ENCODE assay signal across 11 cellular contexts in genomic region chr17:4327638-4328037, GRCh38. TPM values are rescaled to one million over a fixed set of nuclear protein-coding genes. Genes with fewer than 3 reads are reported as not detected.
DNase-seq lines count a peak whose midpoint lies in the region; ATAC-seq and TF ChIP-seq lines count a peak whose summit lies in the region.
"Had no signal": no experiment of that assay in that cellular context is flagged by ENCODE, and none has a peak within 500 bp of the region (broad histone marks: within the 10 kb centered on the region; RNA-seq: fewer than 3 reads in every experiment).

No MANE protein-coding gene starts in this region.

- H3K27ac Mint-ChIP-seq in stimulated activated naive B cell treated with anti-CD40 and anti-IgM and Interleukin-4, amounts not matched to agents 10 μg/mL and 1 μg/mL and 100 μg/mL, for 72 hours = peak overlapping the region; percentile 32
- H3K27ac Mint-ChIP-seq: T-helper 1 cell treated with Interleukin-12 subunit alpha and Interleukin-12 subunit beta and Interleukin-4 antibody, amounts not matched to agents 30 μg/mL and 1 μg/mL, for 36 hours had no signal

- H3K36me3 Mint-ChIP-seq in stimulated activated naive B cell treated with anti-CD40 and anti-IgM and Interleukin-4, amounts not matched to agents 10 μg/mL and 1 μg/mL and 100 μg/mL, for 72 hours = peaks cover 30 to 36% of the 10 kb centered on the region in 2 donors

- no peak overlapping the region for H3K4me3 Mint-ChIP-seq in stimulated activated naive B cell treated with anti-CD40 and anti-IgM and Interleukin-4, amounts not matched to agents 10 μg/mL and 1 μg/mL and 100 μg/mL, for 72 hours
- H3K4me3 Mint-ChIP-seq: T-helper 1 cell treated with Interleukin-12 subunit alpha and Interleukin-12 subunit beta and Interleukin-4 antibody, amounts not matched to agents 30 μg/mL and 1 μg/mL, for 36 hours had no signal

- H3K9me3 Mint-ChIP-seq in stimulated activated naive B cell treated with anti-CD40 and anti-IgM and Interleukin-4, amounts not matched to agents 10 μg/mL and 1 μg/mL and 100 μg/mL, for 72 hours = peaks cover 3 to 8% of the 10 kb centered on the region in 2 donors

- DNase-seq in HCEC 1CT (peak; percentile 92), SW 1271 (lab: John Stamatoyannopoulos, UW) (peak; percentile 77 to 89), foreskin fibroblast (peak; percentile 52 to 78), GM20000 (ENCODE audit: low spot score) (no peak), nucleus accumbens (lab: John Stamatoyannopoulos, UW) (no peak), sciatic nerve (ENCODE audit: low spot score) (no peak)
- DNase-seq in stimulated activated naive B cell treated with anti-CD40 and anti-IgM and Interleukin-4, amounts not matched to agents 10 μg/mL and 1 μg/mL and 100 μg/mL, for 72 hours = no peak
- DNase-seq: Karpas-422, NCI-H524 treated with DMSO at 0.1 percent for 48 hours, ovary had no signal

- H3K4me1 Mint-ChIP-seq in stimulated activated naive B cell treated with anti-CD40 and anti-IgM and Interleukin-4, amounts not matched to agents 10 μg/mL and 1 μg/mL and 100 μg/mL, for 72 hours = peaks cover 23 to 55% of the 10 kb centered on the region in 2 donors

- H3K4me3 ChIP-seq in foreskin fibroblast (ENCODE audit: low read depth in 1 of 2, low read length in 2 of 2) = no peak overlapping the region
- H3K4me3 ChIP-seq: ovary had no signal

- no peaks in the 10 kb centered on the region for H3K27me3 Mint-ChIP-seq in stimulated activated naive B cell treated with anti-CD40 and anti-IgM and Interleukin-4, amounts not matched to agents 10 μg/mL and 1 μg/mL and 100 μg/mL, for 72 hours

- intact Hi-C loops in sciatic nerve (cut with DNase I) = no loop called here

- TF ChIP-seq CTCF in foreskin fibroblast (IDR thresholded peaks at IDR 0.05; ENCODE audit: low read depth, low read length) (no peak), GM20000 (IDR thresholded peaks at IDR 0.05; ENCODE audit: extremely low read depth, missing control alignments) (no peak)

- ATAC-seq in stimulated activated naive B cell treated with anti-CD40 and anti-IgM and Interleukin-4, amounts not matched to agents 10 μg/mL and 1 μg/mL and 100 μg/mL, for 72 hours (replicated peaks) = no peak
- no peak for ATAC-seq in sciatic nerve

RNA-seq across cellular contexts. Expression of gene UBE2G1, which starts 38.8 kb away (rescaled TPM):
- total RNA-seq in sciatic nerve = 46.7 TPM

Comparison
In these comparisons a context has a peak if more than half of its experiments do, and no peak if none do; other contexts are left out.
1. DNase-seq: peak in HCEC 1CT (single experiment), SW 1271 (2 of 2) and foreskin fibroblast (2 of 2); none in stimulated activated naive B cell treated with anti-CD40 and anti-IgM and Interleukin-4, amounts not matched to agents 10 μg/mL and 1 μg/mL and 100 μg/mL, for 72 hours (single experiment), GM20000 (single experiment), nucleus accumbens (0 of 56) and sciatic nerve (single experiment).